ENCODE assay signal across 10 cellular contexts in the genomic region with DNA sequence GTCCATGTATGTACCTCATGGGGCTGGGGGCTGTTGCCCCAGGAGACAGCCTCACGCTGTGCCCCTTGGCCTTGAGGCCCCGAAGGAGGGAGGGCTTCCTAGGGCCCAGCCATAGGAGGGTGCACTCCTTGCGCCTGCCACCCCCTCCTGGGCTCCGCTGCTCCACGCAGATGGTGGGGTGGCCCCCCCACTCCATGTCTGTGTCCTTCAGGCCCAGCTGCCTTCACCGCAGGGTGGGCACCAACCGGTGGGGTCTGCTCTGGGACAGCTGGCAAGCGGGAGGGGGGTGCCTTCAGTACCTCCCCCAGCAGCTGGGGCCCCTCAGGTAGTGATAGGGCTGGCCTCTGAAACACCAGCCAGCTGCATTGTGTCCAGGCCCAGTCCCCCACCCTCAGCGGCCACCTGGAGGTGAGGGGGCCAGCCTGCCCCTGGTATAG. TPM values are rescaled to one million over a fixed set of nuclear protein-coding genes. Genes with fewer than 3 reads are reported as not detected.
DNase-seq lines count a peak whose midpoint lies in the region; ATAC-seq, FAIRE-seq and TF ChIP-seq lines count a peak whose summit lies in the region.
"Had no signal": no experiment of that assay in that cellular context is flagged by ENCODE, and none has a peak within 500 bp of the region (broad histone marks: within the 10 kb centered on the region; RNA-seq: fewer than 3 reads in every experiment).

No MANE protein-coding gene starts in this region.

- in situ Hi-C loops in HepG2 (cut with HindIII; ENCODE audit: extremely low pct_ligation_motif_present, low pct_unique_long_range_greater_than_20kb): no loop called here

- H3K4me1 ChIP-seq in HepG2 (ENCODE audit: insufficient read depth, low read length): peaks cover 34% of the 10 kb centered on the region
- peaks cover 15 to 69% (median 40%) of the 10 kb centered on the region in 6 donors for H3K4me1 ChIP-seq in spleen
- no peaks in the 10 kb centered on the region for H3K4me1 ChIP-seq in PC-9 (replicated peaks; ENCODE audit: insufficient read depth)

- TF ChIP-seq EP300 in HepG2 (IDR thresholded peaks at IDR 0.05; ENCODE audit: low read depth in 2 of 2, low read length in 2 of 2): no peak
- TF ChIP-seq EP300 in HepG2 (CRISPR knock-in tag; IDR thresholded peaks at IDR 0.05; ENCODE audit: borderline replicate concordance): no peak

- H3K27me3 ChIP-seq in HepG2 (ENCODE audit: control insufficient read depth in 1 of 2, insufficient read depth in 2 of 2, low read length in 2 of 2) (no peaks in the 10 kb centered on the region), spleen (replicated peaks in 1 of 7) (no peaks in the 10 kb centered on the region), PC-9 (ENCODE audit: insufficient read depth, low read depth) (no peaks in the 10 kb centered on the region)

- no peaks in the 10 kb centered on the region; the same call in 1 of the 2 replicates for H3K27me3 Mint-ChIP-seq in HFFc6 (ENCODE audit: insufficient read depth)
- no peaks in the 10 kb centered on the region for H3K27me3 Mint-ChIP-seq in central memory CD8-positive, alpha-beta T cell

- TF ChIP-seq RAD21 in HepG2 (CRISPR knock-in tag; IDR thresholded peaks at IDR 0.05): no peak

- H4K20me1 ChIP-seq in HepG2 (ENCODE audit: insufficient read depth, low read length) (0 out of 2 replicates have a peak, but pooled peaks cover 6% of the 10 kb centered on the region), PC-9 (ENCODE audit: insufficient read depth) (no peaks in the 10 kb centered on the region)

- peaks cover 8% of the 10 kb centered on the region for H3K4me1 Mint-ChIP-seq in HFFc6 (ENCODE audit: low read depth)
- peaks cover 6% of the 10 kb centered on the region for H3K4me1 Mint-ChIP-seq in central memory CD8-positive, alpha-beta T cell

- BruUV-seq in HepG2 (replicated peaks; lab: Mats Ljungman, UMichigan) (TSS peak; percentile 62), PC-9 (replicated peaks; lab: Mats Ljungman, UMichigan) (no TSS peak)

- peak overlapping the region; percentile 72; the same call in 1 of the 2 replicates for H3K27ac Mint-ChIP-seq in HFFc6
- H3K27ac Mint-ChIP-seq in central memory CD8-positive, alpha-beta T cell (ENCODE audit: low read depth): peak overlapping the region; percentile 22

- H3K36me3 ChIP-seq in HepG2 (replicated peaks in 1 of 2; ENCODE audit: control insufficient read depth in 1 of 2, insufficient read depth in 2 of 2, low read length in 2 of 2) (peaks cover 2 to 17% of the 10 kb centered on the region in 2 experiments; a peak in 4 of 5 replicates), spleen (peaks cover 0 to 55% (median 45%) of the 10 kb centered on the region in 6 donors), PC-9 (ENCODE audit: low read depth) (no peaks in the 10 kb centered on the region)

- no peak overlapping the region for H2AFZ ChIP-seq in HepG2 (ENCODE audit: low read length)
- H2AFZ ChIP-seq in PC-9: no peak overlapping the region

- H3K4me3 Mint-ChIP-seq in HFFc6: no peak overlapping the region; the same call in 1 of the 2 replicates
- H3K4me3 Mint-ChIP-seq in central memory CD8-positive, alpha-beta T cell: no peak overlapping the region

- H3K79me2 ChIP-seq in HepG2 (ENCODE audit: insufficient read depth, low read length): peaks cover 18% of the 10 kb centered on the region
- H3K79me2 ChIP-seq in PC-9 (ENCODE audit: low read depth): peaks cover 2% of the 10 kb centered on the region; the same call in 1 of the 2 replicates

- peak overlapping the region; percentile 54 to 78 (median 63); a peak in 5 of 6 replicates for H3K4me3 ChIP-seq in HepG2 (replicated peaks in 1 of 3; ENCODE audit: insufficient read depth in 1 of 3, low read depth in 2 of 3, low read length in 3 of 3)
- H3K4me3 ChIP-seq in spleen: peak overlapping the region in 3 of 8 donors; percentile 4 to 38 (median 25)
- H3K4me3 ChIP-seq in PC-9: no peak overlapping the region

- H3K9me3 ChIP-seq in HepG2 (ENCODE audit: low read length) (no peaks in the 10 kb centered on the region), spleen (no peaks in the 10 kb centered on the region), PC-9 (ENCODE audit: insufficient read depth, low read depth) (no peaks in the 10 kb centered on the region)
- H3K9me3 ChIP-seq: Caco-2 had no signal

- CTCF ChIA-PET in HepG2 (lab: Yijun Ruan, JAX; ENCODE audit: low intra/inter-chr PET ratio, low total read pairs) (no interaction called here), PC-9 (lab: Charles Lee) (no interaction called here)

- H3K4me2 ChIP-seq in HepG2 (ENCODE audit: low read depth, low read length) (peak overlapping the region; percentile 96), PC-9 (no peak overlapping the region)

- H3K36me3 Mint-ChIP-seq in HFFc6 (ENCODE audit: low read depth): no peaks in the 10 kb centered on the region
- H3K36me3 Mint-ChIP-seq in central memory CD8-positive, alpha-beta T cell (ENCODE audit: insufficient read depth): peaks cover 29% of the 10 kb centered on the region

- H3K9ac ChIP-seq in HepG2 (ENCODE audit: insufficient read depth, low read depth, low read length): peak overlapping the region; percentile 77

- no peak for DNase-seq in HFFc6
- no peak for DNase-seq in central memory CD8-positive, alpha-beta T cell (ENCODE audit: low spot score in 2 of 2)
- DNase-seq in HepG2 (ENCODE audit: low spot score): no peak
- no peak for DNase-seq in spleen
- no peak for DNase-seq in PC-9
- DNase-seq in stimulated activated CD4-positive, alpha-beta T cell treated with anti-CD3 and anti-CD28 coated beads, Interleukin-1b, Interleukin-23, amount 100 ng/mL, for 48 hours: no peak
- no peak for DNase-seq in activated T-cell treated with anti-CD3 and anti-CD28 coated beads for 4 hours

- FAIRE-seq in HepG2 (lab: Jason Lieb, UNC): no peak
- FAIRE-seq: endometrium had no signal

- no peak for ATAC-seq in central memory CD8-positive, alpha-beta T cell (replicated peaks; ENCODE audit: extremely low read depth, poor library complexity, severe bottlenecking)
- ATAC-seq in HepG2 (peak; percentile 14), HG02852 (IDR thresholded peaks at IDR 0.05; ENCODE audit: unreplicated experiment) (no peak)

- no peak for TF ChIP-seq POLR2A in HepG2 (IDR thresholded peaks at IDR 0.05; ENCODE audit: insufficient read depth in 1 of 2, low read depth in 2 of 2, low read length in 2 of 2)
- TF ChIP-seq POLR2A in spleen (IDR thresholded peaks at IDR 0.05): no peak

- WGBS in HepG2 (ENCODE audit: low lambda C conversion rate): no CpG with 5 or more reads among the region's 9 CpGs
- 66 to 90% (median 82%) methylated on average over 4 to 9 of the region's 9 CpGs for WGBS in spleen, 5 donors

- H3K27ac ChIP-seq in HepG2 (ENCODE audit: extremely low read length, insufficient read depth, low read length) (peak overlapping the region; percentile 73), spleen (peak overlapping the region in 7 of 8 donors; percentile 69 to 81 (median 76)), PC-9 (no peak overlapping the region)

- intact Hi-C loops in HepG2 (cut with micrococcal nuclease; ENCODE audit: unreplicated experiment) (no loop called here), spleen (cut with DNase I; ENCODE audit: low total_unique reads) (no loop called here), PC-9 (cut with micrococcal nuclease; ENCODE audit: unreplicated experiment) (no loop called here)

- no peaks in the 10 kb centered on the region for H3K9me3 Mint-ChIP-seq in HFFc6
- no peaks in the 10 kb centered on the region for H3K9me3 Mint-ChIP-seq in central memory CD8-positive, alpha-beta T cell

- no peaks in the 10 kb centered on the region for H3K9me2 ChIP-seq in PC-9 (ENCODE audit: insufficient read depth)

- no peaks in the 10 kb centered on the region for H3F3A ChIP-seq in PC-9 (ENCODE audit: insufficient read depth, low read depth)

- POLR2A ChIA-PET in HepG2 (lab: Yijun Ruan, JAX): interaction anchor here (1.0 to 7.9 kb wide), 7 partner anchors 10 to 40 kb away, joined by 3 to 72 read pairs (median 5); a partner anchor contains a TSS
- POLR2A ChIA-PET in PC-9 (lab: Charles Lee; ENCODE audit: unreplicated experiment): interaction anchor here (0.6 kb wide), 1 partner anchor 249 kb away, joined by 8 read pairs; no protein-coding TSS in a partner anchor

- no peak for TF ChIP-seq CTCF in HFFc6 (IDR thresholded peaks at IDR 0.05)
- 0 out of 2 replicates have a peak, but pooled peaks have one; percentile 8 for TF ChIP-seq CTCF in HepG2 (CRISPR knock-in tag; IDR thresholded peaks at IDR 0.05)
- no peak for TF ChIP-seq CTCF in spleen (IDR thresholded peaks at IDR 0.05 in 8 of 11, conservative IDR thresholded peaks at IDR 0.05 in 3 of 11)
- no peak for TF ChIP-seq CTCF in PC-9 (conservative IDR thresholded peaks at IDR 0.05)

RNA-seq across cellular contexts. Expression of a gene that starts 0.3 kb away (rescaled TPM):
- 1 to 10 TPM; 1.1 to 2.3 (median 1.2) TPM for total RNA-seq in HFFc6 (2021; fragmentation: NEBNext Ultra II Directional; extraction: Animal tissue kit (Norgen Biotek cat#: 25700))
- total RNA-seq in HepG2 (2016; rRNA removed; fragmentation: Illumina TruSeq; extraction: Trizol) (1.6 and 3.8 TPM in 2 replicates), spleen (1 to 10 TPM in 6 of 7 donors, under 1 TPM in 1; 0.94 to 3.5 (median 2.4) TPM), PC-9 (2021) (2.1 and 3.4 TPM in 2 replicates)
- total RNA-seq in HepG2 (2016; cell fraction: cytosol; rRNA removed; fragmentation: Illumina TruSeq; extraction: Trizol; ENCODE audit: low read depth): 0.79 and 1.0 TPM in 2 replicates
- 1.5 and 3.8 TPM in 2 replicates for total RNA-seq in HepG2 (2016; cell fraction: insoluble cytoplasmic fraction; rRNA removed; fragmentation: Illumina TruSeq; extraction: Trizol)
- total RNA-seq in HepG2 (2016; cell fraction: membrane; rRNA removed; fragmentation: Illumina TruSeq; extraction: Trizol): 1.4 and 2.0 TPM in 2 replicates
- total RNA-seq in HepG2 (2016; cell fraction: nucleus; rRNA removed; fragmentation: Illumina TruSeq; extraction: Trizol): 2.3 and 2.4 TPM in 2 replicates
- polyA plus RNA-seq in HepG2 (2011; rRNA removed) (1.6 and 2.5 TPM in 2 replicates), spleen (under 1 TPM; 0.35 to 0.96 (median 0.67) TPM)
- polyA plus RNA-seq in HepG2 (2011; cell fraction: cytosol; rRNA removed): 1.4 and 3.3 TPM in 2 replicates
- polyA plus RNA-seq in HepG2 (2011; cell fraction: nucleus; rRNA removed): 3.1 and 3.8 TPM in 2 replicates
- polyA plus RNA-seq in HepG2 (2012): 2.5 and 2.9 TPM in 2 replicates
- 0.48 and 0.51 TPM in 2 replicates for polyA plus RNA-seq in HepG2 (2016; cell fraction: cytosol; fragmentation: Illumina TruSeq; extraction: Trizol; ENCODE audit: low read depth)
- polyA plus RNA-seq in HepG2 (2016; cell fraction: insoluble cytoplasmic fraction; fragmentation: Illumina TruSeq; extraction: Trizol; ENCODE audit: low read depth): 1.7 and 1.8 TPM in 2 replicates
- 1.2 and 1.3 TPM in 2 replicates for polyA plus RNA-seq in HepG2 (2016; cell fraction: membrane; fragmentation: Illumina TruSeq; extraction: Trizol; ENCODE audit: low read depth)
- 3.1 and 3.7 TPM in 2 replicates for polyA plus RNA-seq in HepG2 (2016; cell fraction: nucleus; fragmentation: Illumina TruSeq; extraction: Trizol; ENCODE audit: insufficient read depth, low read depth)
- polyA minus RNA-seq in HepG2 (2011; rRNA and poly(A)+ RNA removed; ENCODE audit: low replicate concordance): 0.65 and 7.9 TPM in 2 replicates
- polyA minus RNA-seq in HepG2 (2011; cell fraction: cytosol; rRNA and poly(A)+ RNA removed): 2.4 and 5.1 TPM in 2 replicates
- polyA minus RNA-seq in HepG2 (2011; cell fraction: nucleus; rRNA and poly(A)+ RNA removed): 2.4 and 2.7 TPM in 2 replicates

RNA-seq across cellular contexts. Expression of a gene that starts 10.0 kb away (rescaled TPM):
- total RNA-seq in HFFc6 (2021; fragmentation: NEBNext Ultra II Directional; extraction: Animal tissue kit (Norgen Biotek cat#: 25700)): 100 to 1,000 TPM; 215 to 313 (median 247) TPM
- 82.7 and 116 TPM in 2 replicates for total RNA-seq in HepG2 (2016; rRNA removed; fragmentation: Illumina TruSeq; extraction: Trizol)
- 772 and 776 TPM in 2 replicates for total RNA-seq in HepG2 (2016; cell fraction: cytosol; rRNA removed; fragmentation: Illumina TruSeq; extraction: Trizol; ENCODE audit: low read depth)
- total RNA-seq in HepG2 (2016; cell fraction: insoluble cytoplasmic fraction; rRNA removed; fragmentation: Illumina TruSeq; extraction: Trizol): 78.9 and 120 TPM in 2 replicates
- total RNA-seq in HepG2 (2016; cell fraction: membrane; rRNA removed; fragmentation: Illumina TruSeq; extraction: Trizol): 448 and 476 TPM in 2 replicates
- total RNA-seq in HepG2 (2016; cell fraction: nucleus; rRNA removed; fragmentation: Illumina TruSeq; extraction: Trizol): 51.4 and 56.9 TPM in 2 replicates
- polyA plus RNA-seq in HepG2 (2011; rRNA removed): 154 and 205 TPM in 2 replicates
- polyA plus RNA-seq in HepG2 (2011; cell fraction: cytosol; rRNA removed): 228 and 301 TPM in 2 replicates
- 387 and 492 TPM in 2 replicates for polyA plus RNA-seq in HepG2 (2011; cell fraction: nucleus; rRNA removed)
- 58.4 and 85.4 TPM in 2 replicates for polyA plus RNA-seq in HepG2 (2012)
- polyA plus RNA-seq in HepG2 (2016; cell fraction: cytosol; fragmentation: Illumina TruSeq; extraction: Trizol; ENCODE audit: low read depth): 764 and 775 TPM in 2 replicates
- polyA plus RNA-seq in HepG2 (2016; cell fraction: insoluble cytoplasmic fraction; fragmentation: Illumina TruSeq; extraction: Trizol; ENCODE audit: low read depth): 78.9 and 87.4 TPM in 2 replicates
- polyA plus RNA-seq in HepG2 (2016; cell fraction: membrane; fragmentation: Illumina TruSeq; extraction: Trizol; ENCODE audit: low read depth): 402 and 423 TPM in 2 replicates
- 119 and 120 TPM in 2 replicates for polyA plus RNA-seq in HepG2 (2016; cell fraction: nucleus; fragmentation: Illumina TruSeq; extraction: Trizol; ENCODE audit: insufficient read depth, low read depth)
- polyA minus RNA-seq in HepG2 (2011; rRNA and poly(A)+ RNA removed; ENCODE audit: low replicate concordance): 81.2 and 86.5 TPM in 2 replicates
- polyA minus RNA-seq in HepG2 (2011; cell fraction: cytosol; rRNA and poly(A)+ RNA removed): 31.2 and 41.7 TPM in 2 replicates
- 52.1 and 60.5 TPM in 2 replicates for polyA minus RNA-seq in HepG2 (2011; cell fraction: nucleus; rRNA and poly(A)+ RNA removed)
- total RNA-seq in spleen: 100 to 1,000 TPM; 167 to 218 (median 186) TPM
- polyA plus RNA-seq in spleen: 100 to 1,000 TPM; 279 to 499 (median 316) TPM
- 239 and 278 TPM in 2 replicates for total RNA-seq in PC-9 (2021)

RNA-seq across cellular contexts. Expression of a gene that starts 15.6 kb away (rescaled TPM):
- total RNA-seq in HFFc6 (2021; fragmentation: NEBNext Ultra II Directional; extraction: Animal tissue kit (Norgen Biotek cat#: 25700)): 1 to 10 TPM; 4.2 to 5.8 (median 4.7) TPM
- total RNA-seq in HepG2 (2016; rRNA removed; fragmentation: Illumina TruSeq; extraction: Trizol) (9.7 and 10.2 TPM in 2 replicates), spleen (10 to 100 TPM in 5 of 7 donors, 1 to 10 TPM in 2; 7.1 to 14.7 (median 11.6) TPM), PC-9 (2021) (7.8 and 13.8 TPM in 2 replicates)
- 0.81 and 1.6 TPM in 2 replicates for total RNA-seq in HepG2 (2016; cell fraction: cytosol; rRNA removed; fragmentation: Illumina TruSeq; extraction: Trizol; ENCODE audit: low read depth)
- 8.3 and 9.2 TPM in 2 replicates for total RNA-seq in HepG2 (2016; cell fraction: insoluble cytoplasmic fraction; rRNA removed; fragmentation: Illumina TruSeq; extraction: Trizol)
- total RNA-seq in HepG2 (2016; cell fraction: membrane; rRNA removed; fragmentation: Illumina TruSeq; extraction: Trizol): 2.3 and 3.6 TPM in 2 replicates
- 3.8 and 4.7 TPM in 2 replicates for total RNA-seq in HepG2 (2016; cell fraction: nucleus; rRNA removed; fragmentation: Illumina TruSeq; extraction: Trizol)
- polyA plus RNA-seq in HepG2 (2011; rRNA removed) (2.3 and 4.2 TPM in 2 replicates), spleen (1 to 10 TPM in 2 of 3 donors, under 1 TPM in 1; 0.59 to 4.3 (median 1.1) TPM)
- 1.7 and 3.8 TPM in 2 replicates for polyA plus RNA-seq in HepG2 (2011; cell fraction: cytosol; rRNA removed)
- 3.6 and 5.6 TPM in 2 replicates for polyA plus RNA-seq in HepG2 (2011; cell fraction: nucleus; rRNA removed)
- 2.1 and 2.8 TPM in 2 replicates for polyA plus RNA-seq in HepG2 (2012)
- polyA plus RNA-seq in HepG2 (2016; cell fraction: cytosol; fragmentation: Illumina TruSeq; extraction: Trizol; ENCODE audit: low read depth): 0.59 and 1.2 TPM in 2 replicates
- 7.5 and 7.6 TPM in 2 replicates for polyA plus RNA-seq in HepG2 (2016; cell fraction: insoluble cytoplasmic fraction; fragmentation: Illumina TruSeq; extraction: Trizol; ENCODE audit: low read depth)
- polyA plus RNA-seq in HepG2 (2016; cell fraction: membrane; fragmentation: Illumina TruSeq; extraction: Trizol; ENCODE audit: low read depth): 2.2 and 2.3 TPM in 2 replicates
- polyA plus RNA-seq in HepG2 (2016; cell fraction: nucleus; fragmentation: Illumina TruSeq; extraction: Trizol; ENCODE audit: insufficient read depth, low read depth): 4.3 and 5.9 TPM in 2 replicates
- 2.7 and 11.4 TPM in 2 replicates for polyA minus RNA-seq in HepG2 (2011; rRNA and poly(A)+ RNA removed; ENCODE audit: low replicate concordance)
- 3.1 and 4.6 TPM in 2 replicates for polyA minus RNA-seq in HepG2 (2011; cell fraction: cytosol; rRNA and poly(A)+ RNA removed)
- 3.7 and 5.7 TPM in 2 replicates for polyA minus RNA-seq in HepG2 (2011; cell fraction: nucleus; rRNA and poly(A)+ RNA removed)

RNA-seq across cellular contexts. Expression of a gene that starts 40.9 kb away (rescaled TPM):
- 10 to 100 TPM; 48.3 to 55.4 (median 49.6) TPM for total RNA-seq in HFFc6 (2021; fragmentation: NEBNext Ultra II Directional; extraction: Animal tissue kit (Norgen Biotek cat#: 25700))
- total RNA-seq in HepG2 (2016; rRNA removed; fragmentation: Illumina TruSeq; extraction: Trizol) (92.9 and 97.9 TPM in 2 replicates), spleen (100 to 1,000 TPM in 1 of 7 donors, 10 to 100 TPM in 6; 32.3 to 103 (median 39.0) TPM), PC-9 (2021) (81.0 and 84.4 TPM in 2 replicates)
- total RNA-seq in HepG2 (2016; cell fraction: cytosol; rRNA removed; fragmentation: Illumina TruSeq; extraction: Trizol; ENCODE audit: low read depth): 49.0 and 60.3 TPM in 2 replicates
- 86.6 and 104 TPM in 2 replicates for total RNA-seq in HepG2 (2016; cell fraction: insoluble cytoplasmic fraction; rRNA removed; fragmentation: Illumina TruSeq; extraction: Trizol)
- 54.0 and 72.4 TPM in 2 replicates for total RNA-seq in HepG2 (2016; cell fraction: membrane; rRNA removed; fragmentation: Illumina TruSeq; extraction: Trizol)
- 52.4 and 56.0 TPM in 2 replicates for total RNA-seq in HepG2 (2016; cell fraction: nucleus; rRNA removed; fragmentation: Illumina TruSeq; extraction: Trizol)
- polyA plus RNA-seq in HepG2 (2011; rRNA removed) (58.6 and 74.8 TPM in 2 replicates), spleen (100 to 1,000 TPM in 2 of 3 donors, 10 to 100 TPM in 1; 95.2 to 114 (median 111) TPM)
- 43.3 and 107 TPM in 2 replicates for polyA plus RNA-seq in HepG2 (2011; cell fraction: cytosol; rRNA removed)
- polyA plus RNA-seq in HepG2 (2011; cell fraction: nucleus; rRNA removed): 195 and 229 TPM in 2 replicates
- polyA plus RNA-seq in HepG2 (2012): 31.6 and 40.6 TPM in 2 replicates
- 37.6 and 50.2 TPM in 2 replicates for polyA plus RNA-seq in HepG2 (2016; cell fraction: cytosol; fragmentation: Illumina TruSeq; extraction: Trizol; ENCODE audit: low read depth)
- polyA plus RNA-seq in HepG2 (2016; cell fraction: insoluble cytoplasmic fraction; fragmentation: Illumina TruSeq; extraction: Trizol; ENCODE audit: low read depth): 96.5 and 99.2 TPM in 2 replicates
- polyA plus RNA-seq in HepG2 (2016; cell fraction: membrane; fragmentation: Illumina TruSeq; extraction: Trizol; ENCODE audit: low read depth): 41.3 and 57.8 TPM in 2 replicates
- 81.1 and 106 TPM in 2 replicates for polyA plus RNA-seq in HepG2 (2016; cell fraction: nucleus; fragmentation: Illumina TruSeq; extraction: Trizol; ENCODE audit: insufficient read depth, low read depth)
- 52.6 and 85.2 TPM in 2 replicates for polyA minus RNA-seq in HepG2 (2011; rRNA and poly(A)+ RNA removed; ENCODE audit: low replicate concordance)
- 25.1 and 31.5 TPM in 2 replicates for polyA minus RNA-seq in HepG2 (2011; cell fraction: cytosol; rRNA and poly(A)+ RNA removed)
- 29.2 and 32.2 TPM in 2 replicates for polyA minus RNA-seq in HepG2 (2011; cell fraction: nucleus; rRNA and poly(A)+ RNA removed)

RNA-seq across cellular contexts. Expression of a gene that starts 46.9 kb away (rescaled TPM):
- total RNA-seq in HFFc6 (2021; fragmentation: NEBNext Ultra II Directional; extraction: Animal tissue kit (Norgen Biotek cat#: 25700)): 10 to 100 TPM; 10.4 to 17.2 (median 12.5) TPM
- total RNA-seq in HepG2 (2016; rRNA removed; fragmentation: Illumina TruSeq; extraction: Trizol) (14.2 and 19.3 TPM in 2 replicates), spleen (10 to 100 TPM in 6 of 7 donors, 1 to 10 TPM in 1; 7.3 to 14.2 (median 11.9) TPM), PC-9 (2021) (26.4 and 37.6 TPM in 2 replicates)
- 3.6 and 3.9 TPM in 2 replicates for total RNA-seq in HepG2 (2016; cell fraction: cytosol; rRNA removed; fragmentation: Illumina TruSeq; extraction: Trizol; ENCODE audit: low read depth)
- total RNA-seq in HepG2 (2016; cell fraction: insoluble cytoplasmic fraction; rRNA removed; fragmentation: Illumina TruSeq; extraction: Trizol): 12.7 and 19.3 TPM in 2 replicates
- 5.2 and 7.7 TPM in 2 replicates for total RNA-seq in HepG2 (2016; cell fraction: membrane; rRNA removed; fragmentation: Illumina TruSeq; extraction: Trizol)
- 10.2 and 14.8 TPM in 2 replicates for total RNA-seq in HepG2 (2016; cell fraction: nucleus; rRNA removed; fragmentation: Illumina TruSeq; extraction: Trizol)
- polyA plus RNA-seq in HepG2 (2011; rRNA removed) (8.1 and 8.8 TPM in 2 replicates), spleen (10 to 100 TPM; 18.7 to 23.4 (median 21.7) TPM)
- polyA plus RNA-seq in HepG2 (2011; cell fraction: cytosol; rRNA removed): 5.5 and 9.0 TPM in 2 replicates
- 34.5 and 36.2 TPM in 2 replicates for polyA plus RNA-seq in HepG2 (2011; cell fraction: nucleus; rRNA removed)
- 6.8 and 7.0 TPM in 2 replicates for polyA plus RNA-seq in HepG2 (2012)
- polyA plus RNA-seq in HepG2 (2016; cell fraction: cytosol; fragmentation: Illumina TruSeq; extraction: Trizol; ENCODE audit: low read depth): 2.9 and 3.3 TPM in 2 replicates
- polyA plus RNA-seq in HepG2 (2016; cell fraction: insoluble cytoplasmic fraction; fragmentation: Illumina TruSeq; extraction: Trizol; ENCODE audit: low read depth): 14.4 and 15.4 TPM in 2 replicates
- polyA plus RNA-seq in HepG2 (2016; cell fraction: membrane; fragmentation: Illumina TruSeq; extraction: Trizol; ENCODE audit: low read depth): 4.2 TPM in 2 replicates
- 35.0 and 36.9 TPM in 2 replicates for polyA plus RNA-seq in HepG2 (2016; cell fraction: nucleus; fragmentation: Illumina TruSeq; extraction: Trizol; ENCODE audit: insufficient read depth, low read depth)
- 3.9 and 4.2 TPM in 2 replicates for polyA minus RNA-seq in HepG2 (2011; rRNA and poly(A)+ RNA removed; ENCODE audit: low replicate concordance)
- 1.2 and 2.6 TPM in 2 replicates for polyA minus RNA-seq in HepG2 (2011; cell fraction: cytosol; rRNA and poly(A)+ RNA removed)
- polyA minus RNA-seq in HepG2 (2011; cell fraction: nucleus; rRNA and poly(A)+ RNA removed): 2.7 and 3.4 TPM in 2 replicates
